9 cellular contexts compared by ENCODE assay signal in genomic region chr7:92988051-92988450, GRCh38.
A peak's percentile ranks its signal among the peaks of the same experiment; 100 is the strongest.
DNase-seq lines count a peak whose midpoint lies in the region; ATAC-seq, FAIRE-seq and TF ChIP-seq lines count a peak whose summit lies in the region.
"Had no signal": no experiment of that assay in that cellular context is flagged by ENCODE, and none has a peak within 500 bp of the region (broad histone marks: within the 10 kb centered on the region; RNA-seq: fewer than 3 reads in every experiment).

No MANE protein-coding gene starts in this region.

- CTCF ChIA-PET in activated naive CD4-positive, alpha-beta T cell treated with anti-CD3 and anti-CD28 coated beads, Interleukin-2, amount 10 ng/mL, durations not matched to agents 7 days and 5 days (lab: Charles Lee), result no interaction called here

- peak; percentile 30 for FAIRE-seq in H54 (lab: Jason Lieb, UNC)

- H3K36me3 Mint-ChIP-seq in activated naive CD4-positive, alpha-beta T cell treated with anti-CD3 and anti-CD28 coated beads, Interleukin-2, amount 10 ng/mL, durations not matched to agents 7 days and 5 days, result no peaks in the 10 kb centered on the region
- H3K36me3 Mint-ChIP-seq: memory B cell had no signal

- H3K4me3 ChIP-seq in fibroblast of the aortic adventitia (ENCODE audit: low read depth, low read length), result no peak overlapping the region
- no peak overlapping the region for H3K4me3 ChIP-seq in retinal pigment epithelial cell (ENCODE audit: low read length)

- H3K27ac Mint-ChIP-seq in activated naive CD4-positive, alpha-beta T cell treated with anti-CD3 and anti-CD28 coated beads, Interleukin-2, amount 10 ng/mL, durations not matched to agents 7 days and 5 days, result no peak overlapping the region
- H3K27ac Mint-ChIP-seq: memory B cell had no signal

- H3K4me1 Mint-ChIP-seq in activated naive CD4-positive, alpha-beta T cell treated with anti-CD3 and anti-CD28 coated beads, Interleukin-2, amount 10 ng/mL, durations not matched to agents 7 days and 5 days, result no peaks in the 10 kb centered on the region
- H3K4me1 Mint-ChIP-seq: memory B cell had no signal

- TF ChIP-seq POLR2A in H54 (IDR thresholded peaks at IDR 0.05; ENCODE audit: low read depth, low read length), result no peak

- H3K4me3 Mint-ChIP-seq in activated naive CD4-positive, alpha-beta T cell treated with anti-CD3 and anti-CD28 coated beads, Interleukin-2, amount 10 ng/mL, durations not matched to agents 7 days and 5 days, result no peak overlapping the region
- H3K4me3 Mint-ChIP-seq: memory B cell had no signal

- no peak for ATAC-seq in GM21447 (IDR thresholded peaks at IDR 0.05; ENCODE audit: unreplicated experiment)

- TF ChIP-seq CTCF in fibroblast of the aortic adventitia (IDR thresholded peaks at IDR 0.05; ENCODE audit: insufficient read depth, low read length), result peak; percentile 51
- peak; percentile 51 for TF ChIP-seq CTCF in retinal pigment epithelial cell (conservative IDR thresholded peaks at IDR 0.05; ENCODE audit: low read depth, low read length)

- peaks cover 7% of the 10 kb centered on the region for H3K27me3 Mint-ChIP-seq in activated naive CD4-positive, alpha-beta T cell treated with anti-CD3 and anti-CD28 coated beads, Interleukin-2, amount 10 ng/mL, durations not matched to agents 7 days and 5 days

- H3K9me3 Mint-ChIP-seq in activated naive CD4-positive, alpha-beta T cell treated with anti-CD3 and anti-CD28 coated beads, Interleukin-2, amount 10 ng/mL, durations not matched to agents 7 days and 5 days, result no peaks in the 10 kb centered on the region
- H3K9me3 Mint-ChIP-seq: memory B cell had no signal

- DNase-seq in H54 (ENCODE audit: insufficient read length, low spot score) (no peak), RKO (ENCODE audit: low spot score) (peak; percentile 60), fibroblast of the aortic adventitia (ENCODE audit: low read depth) (peak; percentile 68), retinal pigment epithelial cell (ENCODE audit: low read depth) (no peak), D341Med (ENCODE audit: low spot score) (no peak)
- DNase-seq in activated naive CD4-positive, alpha-beta T cell treated with anti-CD3 and anti-CD28 coated beads, Interleukin-2, amount 10 ng/mL, durations not matched to agents 7 days and 5 days, result no peak
- no peak for DNase-seq in stimulated activated CD4-positive, alpha-beta T cell treated with anti-CD3 and anti-CD28 coated beads, Interleukin-2, amount 100 ng/mL, for 48 hours

Comparison
In these comparisons a context has a peak if more than half of its experiments do, and no peak if none do; other contexts are left out.
1. DNase-seq: peak in RKO (single experiment) and fibroblast of the aortic adventitia (single experiment); none in H54 (single experiment), retinal pigment epithelial cell (single experiment), activated naive CD4-positive, alpha-beta T cell treated with anti-CD3 and anti-CD28 coated beads, Interleukin-2, amount 10 ng/mL, durations not matched to agents 7 days and 5 days (single experiment), D341Med (single experiment) and stimulated activated CD4-positive, alpha-beta T cell treated with anti-CD3 and anti-CD28 coated beads, Interleukin-2, amount 100 ng/mL, for 48 hours (0 of 2).